In genomic region chr20:11453430-11453829, GRCh38 we compare ENCODE assay signal across 1 cellular context.
TF ChIP-seq lines count a peak whose summit lies in the region.

No MANE protein-coding gene starts in this region.

TF ChIP-seq in WTC11, 78 proteins besides CTCF, POLR2A, EP300 and RAD21 (continued from another document):
- TF ChIP-seq, protein P1, sequence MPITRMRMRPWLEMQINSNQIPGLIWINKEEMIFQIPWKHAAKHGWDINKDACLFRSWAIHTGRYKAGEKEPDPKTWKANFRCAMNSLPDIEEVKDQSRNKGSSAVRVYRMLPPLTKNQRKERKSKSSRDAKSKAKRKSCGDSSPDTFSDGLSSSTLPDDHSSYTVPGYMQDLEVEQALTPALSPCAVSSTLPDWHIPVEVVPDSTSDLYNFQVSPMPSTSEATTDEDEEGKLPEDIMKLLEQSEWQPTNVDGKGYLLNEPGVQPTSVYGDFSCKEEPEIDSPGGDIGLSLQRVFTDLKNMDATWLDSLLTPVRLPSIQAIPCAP (CRISPR knock-in tag; IDR thresholded peaks at IDR 0.05) = no peak
- no peak for TF ChIP-seq FOXP4 (CRISPR knock-in tag; IDR thresholded peaks at IDR 0.05)
- TF ChIP-seq CREM (CRISPR knock-in tag; IDR thresholded peaks at IDR 0.05) = no peak
- TF ChIP-seq MAX (CRISPR knock-in tag; IDR thresholded peaks at IDR 0.05) = no peak
- no peak for TF ChIP-seq MLX (CRISPR knock-in tag; IDR thresholded peaks at IDR 0.05)
- no peak for TF ChIP-seq NR1H2 (CRISPR knock-in tag; IDR thresholded peaks at IDR 0.05)
- TF ChIP-seq ZNF263 (CRISPR knock-in tag; IDR thresholded peaks at IDR 0.05; ENCODE audit: low read depth) = no peak
- TF ChIP-seq ETV6 (CRISPR knock-in tag; IDR thresholded peaks at IDR 0.05) = no peak
